9 cellular contexts compared by ENCODE assay signal in genomic region chr3:134333522-134334181, GRCh38. TPM values are rescaled to one million over a fixed set of nuclear protein-coding genes. Genes with fewer than 3 reads are reported as not detected.
DNase-seq lines count a peak whose midpoint lies in the region; ATAC-seq and TF ChIP-seq lines count a peak whose summit lies in the region.
"Had no signal": no experiment of that assay in that cellular context is flagged by ENCODE, and none has a peak within 500 bp of the region (broad histone marks: within the 10 kb centered on the region; RNA-seq: fewer than 3 reads in every experiment).

No MANE protein-coding gene starts in this region.

- H3K9me3 Mint-ChIP-seq in CD14-positive monocyte = no peaks in the 10 kb centered on the region
- H3K9me3 Mint-ChIP-seq: activated T-cell treated with anti-CD3 and anti-CD28 coated beads, Interleukin-2, amount 50 U/mL, for 72 hours had no signal

- H3K4me3 Mint-ChIP-seq in CD14-positive monocyte = no peak overlapping the region
- H3K4me3 Mint-ChIP-seq: activated T-cell treated with anti-CD3 and anti-CD28 coated beads, Interleukin-2, amount 50 U/mL, for 72 hours had no signal

- H3K9ac ChIP-seq in fibroblast of lung (ENCODE audit: insufficient read depth, low read length) = no peak overlapping the region

- H3K4me3 ChIP-seq in Peyer's patch (no peak overlapping the region), fibroblast of lung (replicated peaks in 1 of 4; ENCODE audit: control extremely low read depth in 1 of 4, insufficient read depth in 1 of 4, low read depth in 3 of 4, low read length in 4 of 4) (no peak overlapping the region), prostate gland (no peak overlapping the region)

- H4K20me1 ChIP-seq in fibroblast of lung (ENCODE audit: control insufficient read depth, extremely low read depth, insufficient read depth, low read length) = no peaks in the 10 kb centered on the region

- no peaks in the 10 kb centered on the region for H3K4me1 Mint-ChIP-seq in CD14-positive monocyte

- no peaks in the 10 kb centered on the region for H3K27me3 ChIP-seq in Peyer's patch
- H3K27me3 ChIP-seq in fibroblast of lung (ENCODE audit: control insufficient read depth, insufficient read depth, low read length) = no peaks in the 10 kb centered on the region
- H3K27me3 ChIP-seq in prostate gland (replicated peaks; ENCODE audit: insufficient read depth) = no peaks in the 10 kb centered on the region

- no peak for TF ChIP-seq CTCF in Peyer's patch (IDR thresholded peaks at IDR 0.05)
- no peak for TF ChIP-seq CTCF in fibroblast of lung (conservative IDR thresholded peaks at IDR 0.05 in 1 of 2, IDR thresholded peaks at IDR 0.05 in 1 of 2; ENCODE audit: low read depth in 1 of 2, low read length in 2 of 2)
- TF ChIP-seq CTCF in prostate gland (IDR thresholded peaks at IDR 0.05) = no peak
- TF ChIP-seq CTCF in CD14-positive monocyte (IDR thresholded peaks at IDR 0.05) = no peak

- peak overlapping the region; percentile 40 for H3K4me2 ChIP-seq in fibroblast of lung (ENCODE audit: extremely low read depth, insufficient read depth, low read length)

- H3K27me3 Mint-ChIP-seq in CD14-positive monocyte (ENCODE audit: low read depth in 3 of 3) = peaks cover 4 to 8% (median 6%) of the 10 kb centered on the region in 3 donors

- peak; percentile 6 for DNase-seq in DMS114 treated with DMSO at 0.1 percent for 48 hours (lab: John Stamatoyannopoulos, UW; ENCODE audit: unreplicated experiment)
- peak in 1 of 3 donors; percentile 46 for DNase-seq in Peyer's patch
- DNase-seq in fibroblast of lung (ENCODE audit: low read depth in 2 of 2) = peak; percentile 31 to 84
- DNase-seq in prostate gland (ENCODE audit: low spot score) = no peak
- no peak for DNase-seq in CD14-positive monocyte (ENCODE audit: low spot score)
- DNase-seq: activated T-cell treated with anti-CD3 and anti-CD28 coated beads, Interleukin-2, amount 50 U/mL, for 72 hours had no signal

- H3K36me3 ChIP-seq in Peyer's patch (no peaks in the 10 kb centered on the region), fibroblast of lung (ENCODE audit: control insufficient read depth, insufficient read depth, low read length) (no peaks in the 10 kb centered on the region), prostate gland (no peaks in the 10 kb centered on the region)

- peaks cover 0 to 24% (median 0%) of the 10 kb centered on the region in 4 donors for H3K4me1 ChIP-seq in Peyer's patch
- peaks cover 42% of the 10 kb centered on the region for H3K4me1 ChIP-seq in fibroblast of lung (ENCODE audit: control insufficient read depth, extremely low read depth, insufficient read depth, low read length)
- no peaks in the 10 kb centered on the region for H3K4me1 ChIP-seq in prostate gland (replicated peaks)

- H3K79me2 ChIP-seq in fibroblast of lung (ENCODE audit: control insufficient read depth, insufficient read depth, low read length) = no peaks in the 10 kb centered on the region

- no peaks in the 10 kb centered on the region for H3K36me3 Mint-ChIP-seq in CD14-positive monocyte

- WGBS in prostate gland = 24% methylated on average over 10 of the region's 10 CpGs

- H3K27ac Mint-ChIP-seq in CD14-positive monocyte = no peak overlapping the region
- H3K27ac Mint-ChIP-seq: activated T-cell treated with anti-CD3 and anti-CD28 coated beads, Interleukin-2, amount 50 U/mL, for 72 hours had no signal

- H3K27ac ChIP-seq in Peyer's patch (peak overlapping the region in 3 of 4 donors; percentile 4 to 38 (median 17)), fibroblast of lung (ENCODE audit: insufficient read depth, low read length) (peak overlapping the region; percentile 45), prostate gland (peak overlapping the region; percentile 64 to 68)

- ATAC-seq in GM19035 (IDR thresholded peaks at IDR 0.05; ENCODE audit: unreplicated experiment) = no peak
- no peak for ATAC-seq in HG02798 (IDR thresholded peaks at IDR 0.05; ENCODE audit: poor library complexity, unreplicated experiment)
- no peak for ATAC-seq in HG02852 (IDR thresholded peaks at IDR 0.05; ENCODE audit: unreplicated experiment)
- ATAC-seq: activated T-cell treated with anti-CD3 and anti-CD28 coated beads, Interleukin-2, amount 50 U/mL, for 72 hours had no signal

- no peaks in the 10 kb centered on the region for H3K9me3 ChIP-seq in Peyer's patch
- no peaks in the 10 kb centered on the region for H3K9me3 ChIP-seq in fibroblast of lung (ENCODE audit: control insufficient read depth, insufficient read depth, low read depth, low read length)
- no peaks in the 10 kb centered on the region for H3K9me3 ChIP-seq in prostate gland

- H2AFZ ChIP-seq in fibroblast of lung (ENCODE audit: low read length) = peak overlapping the region; percentile 14

- no peak for TF ChIP-seq POLR2A in Peyer's patch (IDR thresholded peaks at IDR 0.05)
- no peak for TF ChIP-seq POLR2A in prostate gland (IDR thresholded peaks at IDR 0.05)

- intact Hi-C loops in prostate gland (cut with DNase I) (loop anchor here (2.0 kb wide), 2 partner anchors 21 kb away; no protein-coding TSS in a partner anchor), CD14-positive monocyte (cut with micrococcal nuclease) (loop anchor here in 1 of 2 donors (10.0 kb wide), 1 partner anchor 121 kb away; no protein-coding TSS in a partner anchor)

RNA-seq across cellular contexts. Expression of gene AMOTL2, which starts 40.6 kb away (rescaled TPM):
- total RNA-seq in Peyer's patch (10 to 100 TPM; 20.3 to 72.8 (median 31.6) TPM), fibroblast of lung (58.6 and 74.6 TPM in 2 replicates), prostate gland (10 to 100 TPM; 86.1 to 92.8 TPM)
- polyA plus RNA-seq in fibroblast of lung (68.9 and 97.0 TPM in 2 replicates), CD14-positive monocyte (not detected)
- polyA plus RNA-seq in fibroblast of lung (2012) = 59.7 and 93.1 TPM in 2 replicates
- polyA minus RNA-seq in fibroblast of lung (ENCODE audit: low replicate concordance) = 187 and 260 TPM in 2 replicates

Comparison
In these comparisons a context has a peak if more than half of its experiments do, and no peak if none do; other contexts are left out.
1. DNase-seq: peak in DMS114 treated with DMSO at 0.1 percent for 48 hours (single experiment) and fibroblast of lung (2 of 2); none in prostate gland (single experiment) and CD14-positive monocyte (single experiment).
2. Peak in every context shown above with its lines, with median percentiles within 50 percentile points of each other: H3K27ac ChIP-seq.